ENCODE assay signal across 7 cellular contexts in genomic region chr11:67316882-67317364, GRCh38. TPM values are rescaled to one million over a fixed set of nuclear protein-coding genes. Genes with fewer than 3 reads are reported as not detected.
DNase-seq lines count a peak whose midpoint lies in the region; ATAC-seq and TF ChIP-seq lines count a peak whose summit lies in the region.

No MANE protein-coding gene starts in this region.

- intact Hi-C loops in esophagus squamous epithelium (cut with DNase I) = loop anchor here (5.0 to 10.0 kb wide), 2 partner anchors 50 to 262 kb away; partner anchors contain the start of genes GRK2 and RHOD

- H3K14ac ChIP-seq in neuronal stem cell (ENCODE audit: low read length) = no peak overlapping the region

- H3K4ac ChIP-seq in neuronal stem cell (ENCODE audit: low read length) = no peak overlapping the region

- peak overlapping the region; percentile 59 for H2BK5ac ChIP-seq in neuronal stem cell (ENCODE audit: low read length)

- H4K91ac ChIP-seq in neuronal stem cell (ENCODE audit: low read depth, low read length, poor library complexity) = no peak overlapping the region

- H2BK15ac ChIP-seq in neuronal stem cell (ENCODE audit: low read length) = no peak overlapping the region

- H3K9me3 ChIP-seq in esophagus squamous epithelium (no peaks in the 10 kb centered on the region), neuronal stem cell (replicated peaks in 1 of 2; ENCODE audit: control insufficient read depth in 2 of 2, insufficient read depth in 1 of 2, low read depth in 1 of 2, low read length in 2 of 2) (no peaks in the 10 kb centered on the region)

- in situ Hi-C loops in SK-MEL-5 (cut with HindIII; ENCODE audit: low pct_unique_long_range_greater_than_20kb, low sequenced_read_pairs) = no loop called here

- H2AFZ ChIP-seq in neuronal stem cell (ENCODE audit: low read length) = peak overlapping the region; percentile 98

- DNase-seq in SK-MEL-5 (ENCODE audit: low read depth, low spot score) = peak; percentile 59
- no peak for DNase-seq in esophagus squamous epithelium (lab: John Stamatoyannopoulos, UW)
- DNase-seq in neuronal stem cell (ENCODE audit: low spot score) = no peak
- DNase-seq in NCI-H1694 treated with DMSO at 0.1 percent for 48 hours (lab: John Stamatoyannopoulos, UW) = no peak

- peak; percentile 18 for ATAC-seq in GM18498 (IDR thresholded peaks at IDR 0.05; ENCODE audit: unreplicated experiment)
- peak; percentile 14 for ATAC-seq in HG02840 (IDR thresholded peaks at IDR 0.05; ENCODE audit: low FRiP score, unreplicated experiment)
- no peak for ATAC-seq in HG02678 (IDR thresholded peaks at IDR 0.05; ENCODE audit: unreplicated experiment)

- H3K27ac ChIP-seq in esophagus squamous epithelium = peak overlapping the region; percentile 96 to 99 (median 98)
- peak overlapping the region; percentile 96 for H3K27ac ChIP-seq in neuronal stem cell (replicated peaks; ENCODE audit: low read length)

- H2AK5ac ChIP-seq in neuronal stem cell (ENCODE audit: low read depth, low read length) = no peak overlapping the region

- H3K4me3 ChIP-seq in esophagus squamous epithelium (peak overlapping the region; percentile 77 to 86 (median 81)), neuronal stem cell (ENCODE audit: low read length in 2 of 2) (peak overlapping the region; percentile 88 to 90)

- peaks cover 36 to 84% (median 41%) of the 10 kb centered on the region in 3 donors for H3K4me1 ChIP-seq in esophagus squamous epithelium
- H3K4me1 ChIP-seq in neuronal stem cell (ENCODE audit: control insufficient read depth in 2 of 2, insufficient read depth in 1 of 2, low read depth in 1 of 2, low read length in 2 of 2) = peaks cover 3 to 5% of the 10 kb centered on the region in 2 donors

- no peak overlapping the region for H2BK120ac ChIP-seq in neuronal stem cell (ENCODE audit: low read depth, low read length)

- WGBS in esophagus squamous epithelium, 2 donors = 0% methylated on average over 7 to 13 of the region's 20 CpGs
- WGBS in neuronal stem cell (ENCODE audit: extremely low coverage in 2 of 2, insufficient read length in 2 of 2, insufficient replicate concordance in 1 of 2), 2 donors = no CpG with 5 or more reads among the region's 20 CpGs

- H3K36me3 ChIP-seq in esophagus squamous epithelium = peaks cover 0 to 9% (median 0%) of the 10 kb centered on the region in 3 donors
- H3K36me3 ChIP-seq in neuronal stem cell (replicated peaks in 1 of 2; ENCODE audit: control insufficient read depth in 2 of 2, insufficient read depth in 2 of 2, low read length in 2 of 2) = peaks cover 0 to 1% of the 10 kb centered on the region in 2 donors

- TF ChIP-seq POLR2A in esophagus squamous epithelium (IDR thresholded peaks at IDR 0.05) = peak in 1 of 4 donors; percentile 46

- H3K9ac ChIP-seq in neuronal stem cell (ENCODE audit: low read depth, low read length, poor library complexity) = peak overlapping the region; percentile 90

- H3K27me3 ChIP-seq in esophagus squamous epithelium (no peaks in the 10 kb centered on the region), neuronal stem cell (ENCODE audit: control insufficient read depth in 3 of 3, insufficient read depth in 3 of 3, low read depth in 1 of 3, low read length in 3 of 3) (peaks cover 0 to 9% (median 0%) of the 10 kb centered on the region in 3 experiments)

- no peak for TF ChIP-seq CTCF in esophagus squamous epithelium (IDR thresholded peaks at IDR 0.05)

- H3K18ac ChIP-seq in neuronal stem cell (ENCODE audit: low read length) = peak overlapping the region; percentile 97

- no peak overlapping the region for H4K8ac ChIP-seq in neuronal stem cell (ENCODE audit: low read depth, low read length)

- H3K79me1 ChIP-seq in neuronal stem cell (ENCODE audit: low read depth, low read length) = no peaks in the 10 kb centered on the region

- no peak overlapping the region for H3K23ac ChIP-seq in neuronal stem cell (ENCODE audit: low read depth, low read length, poor library complexity)

- no peak overlapping the region for H2BK12ac ChIP-seq in neuronal stem cell (ENCODE audit: low read length)

- peak overlapping the region; percentile 92 for H3K4me2 ChIP-seq in neuronal stem cell (ENCODE audit: insufficient read depth, low read length, poor library complexity, severe bottlenecking)

RNA-seq across cellular contexts. Expression of gene SSH3, which starts 13.6 kb away (rescaled TPM):
- 3.8 and 5.9 TPM in 2 replicates for total RNA-seq in SK-MEL-5 (2014; rRNA removed; shearing (Covaris generic))
- 11.4 and 14.1 TPM in 2 replicates for polyA plus RNA-seq in SK-MEL-5 (2015; cell fraction: cytosol; rRNA removed)
- 49.6 and 63.5 TPM in 2 replicates for polyA plus RNA-seq in SK-MEL-5 (2015; cell fraction: nucleus; rRNA removed)
- 10 to 100 TPM; 51.4 to 78.4 (median 64.8) TPM for total RNA-seq in esophagus squamous epithelium
- 28.5 TPM for polyA plus RNA-seq in neuronal stem cell (2013, experiment 1 of 2)
- 34.0 TPM for polyA plus RNA-seq in neuronal stem cell (2013, experiment 2 of 2)

RNA-seq across cellular contexts. Expression of gene ANKRD13D, which starts 27.8 kb away (rescaled TPM):
- total RNA-seq in SK-MEL-5 (2014; rRNA removed; shearing (Covaris generic)) = 16.9 and 17.8 TPM in 2 replicates
- polyA plus RNA-seq in SK-MEL-5 (2015; cell fraction: cytosol; rRNA removed) = 25.8 and 34.8 TPM in 2 replicates
- 154 and 166 TPM in 2 replicates for polyA plus RNA-seq in SK-MEL-5 (2015; cell fraction: nucleus; rRNA removed)
- 10 to 100 TPM; 27.4 to 50.6 (median 41.6) TPM for total RNA-seq in esophagus squamous epithelium
- polyA plus RNA-seq in neuronal stem cell (2013, experiment 1 of 2) = 23.9 TPM
- 22.5 TPM for polyA plus RNA-seq in neuronal stem cell (2013, experiment 2 of 2)

RNA-seq across cellular contexts. Expression of gene POLD4, which starts 36.4 kb away (rescaled TPM):
- total RNA-seq in SK-MEL-5 (2014; rRNA removed; shearing (Covaris generic)) = 20.2 and 21.8 TPM in 2 replicates
- 40.0 and 41.4 TPM in 2 replicates for polyA plus RNA-seq in SK-MEL-5 (2015; cell fraction: cytosol; rRNA removed)
- 87.6 and 94.3 TPM in 2 replicates for polyA plus RNA-seq in SK-MEL-5 (2015; cell fraction: nucleus; rRNA removed)
- 100 to 1,000 TPM in 1 of 4 donors, 10 to 100 TPM in 3; 62.6 to 113 (median 74.7) TPM for total RNA-seq in esophagus squamous epithelium
- polyA plus RNA-seq in neuronal stem cell (2013, experiment 1 of 2) = 11.9 TPM
- 10.9 TPM for polyA plus RNA-seq in neuronal stem cell (2013, experiment 2 of 2)

RNA-seq across cellular contexts. Expression of gene GRK2, which starts 50.6 kb away (rescaled TPM):
- 25.0 and 29.6 TPM in 2 replicates for total RNA-seq in SK-MEL-5 (2014; rRNA removed; shearing (Covaris generic))
- 47.7 and 66.1 TPM in 2 replicates for polyA plus RNA-seq in SK-MEL-5 (2015; cell fraction: cytosol; rRNA removed)
- 81.7 and 109 TPM in 2 replicates for polyA plus RNA-seq in SK-MEL-5 (2015; cell fraction: nucleus; rRNA removed)
- total RNA-seq in esophagus squamous epithelium = 10 to 100 TPM; 54.1 to 93.2 (median 68.5) TPM
- polyA plus RNA-seq in neuronal stem cell (2013, experiment 1 of 2) = 33.4 TPM
- polyA plus RNA-seq in neuronal stem cell (2013, experiment 2 of 2) = 33.1 TPM

RNA-seq across cellular contexts. Expression of gene CLCF1, which starts 56.5 kb away (rescaled TPM):
- 0.45 TPM in 1 of 2 replicates, not detected in the other for total RNA-seq in SK-MEL-5 (2014; rRNA removed; shearing (Covaris generic))
- 0.29 and 0.90 TPM in 2 replicates for polyA plus RNA-seq in SK-MEL-5 (2015; cell fraction: cytosol; rRNA removed)
- 0.58 and 1.9 TPM in 2 replicates for polyA plus RNA-seq in SK-MEL-5 (2015; cell fraction: nucleus; rRNA removed)
- 1 to 10 TPM; 2.3 to 6.8 (median 2.7) TPM for total RNA-seq in esophagus squamous epithelium
- 3.4 TPM for polyA plus RNA-seq in neuronal stem cell (2013, experiment 1 of 2)
- 3.3 TPM for polyA plus RNA-seq in neuronal stem cell (2013, experiment 2 of 2)
